ENCODE assay signal across 1 cellular context in the genomic region with DNA sequence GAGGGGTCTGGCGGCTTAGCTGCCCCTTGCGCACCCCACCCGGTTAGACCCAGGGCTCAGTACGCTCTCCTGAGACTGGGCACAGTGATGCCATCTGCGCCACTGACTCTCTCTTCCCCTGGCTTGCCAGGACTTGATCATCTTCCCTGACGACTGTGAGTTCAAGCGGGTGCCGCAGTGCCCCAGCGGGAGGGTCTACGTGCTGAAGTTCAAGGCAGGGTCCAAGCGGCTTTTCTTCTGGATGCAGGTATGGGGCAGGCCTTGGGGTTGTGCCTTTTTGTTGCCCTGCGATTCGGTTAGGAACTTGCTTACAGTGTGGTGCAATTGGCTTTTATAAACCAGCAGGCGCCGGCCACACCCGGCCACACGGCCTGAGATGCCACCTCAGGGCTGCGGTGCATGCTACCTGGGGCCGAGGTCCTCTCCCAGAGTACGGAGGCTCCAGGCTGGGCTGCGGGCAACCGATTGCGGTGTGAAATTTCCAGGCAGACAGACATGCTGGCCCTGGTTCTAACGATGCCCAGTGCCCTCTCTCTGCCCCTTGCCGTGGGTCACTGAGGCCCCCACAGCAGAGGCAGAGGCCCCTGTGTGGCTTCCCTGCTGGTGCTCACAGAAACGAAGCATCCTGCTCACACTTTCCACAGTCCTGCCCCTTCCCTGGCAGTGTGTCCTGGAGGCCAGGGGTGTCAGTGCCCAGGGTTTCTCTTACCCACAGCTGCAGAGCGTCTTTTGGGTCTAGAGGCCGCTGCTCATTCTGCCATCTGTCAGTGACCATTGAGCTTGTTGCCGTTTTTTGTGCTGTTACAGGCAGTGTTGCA.
A peak's percentile ranks its signal among the peaks of the same experiment; 100 is the strongest.
TF ChIP-seq lines count a peak whose summit lies in the region.

No MANE protein-coding gene starts in this region.

TF ChIP-seq in HepG2, 621 proteins besides CTCF, POLR2A, EP300 and RAD21 (continued from another document):
- TF ChIP-seq SIN3A (IDR thresholded peaks at IDR 0.05; ENCODE audit: borderline replicate concordance, low read depth, low read length): 0 out of 2 replicates have a peak, but pooled peaks have one; percentile 1
- no peak for TF ChIP-seq CC2D1A (CRISPR knock-in tag; IDR thresholded peaks at IDR 0.05)
- TF ChIP-seq TAF1 (CRISPR knock-in tag; IDR thresholded peaks at IDR 0.05): peak; percentile 18; the same call in 1 of the 2 replicates
- 0 out of 2 replicates have a peak, but pooled peaks have one; percentile 4 for TF ChIP-seq HOXA3 (CRISPR knock-in tag; IDR thresholded peaks at IDR 0.05)
- peak; percentile 47; the same call in 1 of the 2 replicates for TF ChIP-seq KLF13 (CRISPR knock-in tag; IDR thresholded peaks at IDR 0.05)
- peak; percentile 45; the same call in 1 of the 2 replicates for TF ChIP-seq ETV6 (CRISPR knock-in tag; conservative IDR thresholded peaks at IDR 0.05)
- TF ChIP-seq FOXK2 (IDR thresholded peaks at IDR 0.05): no peak
- TF ChIP-seq NFE2L1 (CRISPR knock-in tag; IDR thresholded peaks at IDR 0.05; ENCODE audit: borderline replicate concordance): peak; percentile 55; the same call in 1 of the 2 replicates
- 0 out of 2 replicates have a peak, but pooled peaks have one; percentile 49 for TF ChIP-seq MYNN (CRISPR knock-in tag; IDR thresholded peaks at IDR 0.05; ENCODE audit: low read depth)
- TF ChIP-seq HNF4A (CRISPR knock-in tag; IDR thresholded peaks at IDR 0.05): peak; percentile 38; the same call in 1 of the 2 replicates
- TF ChIP-seq, protein P1, sequence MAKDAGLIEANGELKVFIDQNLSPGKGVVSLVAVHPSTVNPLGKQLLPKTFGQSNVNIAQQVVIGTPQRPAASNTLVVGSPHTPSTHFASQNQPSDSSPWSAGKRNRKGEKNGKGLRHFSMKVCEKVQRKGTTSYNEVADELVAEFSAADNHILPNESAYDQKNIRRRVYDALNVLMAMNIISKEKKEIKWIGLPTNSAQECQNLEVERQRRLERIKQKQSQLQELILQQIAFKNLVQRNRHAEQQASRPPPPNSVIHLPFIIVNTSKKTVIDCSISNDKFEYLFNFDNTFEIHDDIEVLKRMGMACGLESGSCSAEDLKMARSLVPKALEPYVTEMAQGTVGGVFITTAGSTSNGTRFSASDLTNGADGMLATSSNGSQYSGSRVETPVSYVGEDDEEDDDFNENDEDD (CRISPR knock-in tag; IDR thresholded peaks at IDR 0.05; ENCODE audit: borderline replicate concordance): 0 out of 2 replicates have a peak, but pooled peaks have one; percentile 16
- TF ChIP-seq SRSF1 (optimal IDR thresholded peaks at IDR 0.05; ENCODE audit: low read depth, low read length): peak; percentile 45
- 0 out of 2 replicates have a peak, but pooled peaks have one; percentile 23 for TF ChIP-seq SP4 (CRISPR knock-in tag; IDR thresholded peaks at IDR 0.05)
- no peak for TF ChIP-seq NCOA1 (CRISPR knock-in tag; IDR thresholded peaks at IDR 0.05)
- TF ChIP-seq, protein P2, sequence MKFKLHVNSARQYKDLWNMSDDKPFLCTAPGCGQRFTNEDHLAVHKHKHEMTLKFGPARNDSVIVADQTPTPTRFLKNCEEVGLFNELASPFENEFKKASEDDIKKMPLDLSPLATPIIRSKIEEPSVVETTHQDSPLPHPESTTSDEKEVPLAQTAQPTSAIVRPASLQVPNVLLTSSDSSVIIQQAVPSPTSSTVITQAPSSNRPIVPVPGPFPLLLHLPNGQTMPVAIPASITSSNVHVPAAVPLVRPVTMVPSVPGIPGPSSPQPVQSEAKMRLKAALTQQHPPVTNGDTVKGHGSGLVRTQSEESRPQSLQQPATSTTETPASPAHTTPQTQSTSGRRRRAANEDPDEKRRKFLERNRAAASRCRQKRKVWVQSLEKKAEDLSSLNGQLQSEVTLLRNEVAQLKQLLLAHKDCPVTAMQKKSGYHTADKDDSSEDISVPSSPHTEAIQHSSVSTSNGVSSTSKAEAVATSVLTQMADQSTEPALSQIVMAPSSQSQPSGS (CRISPR knock-in tag; IDR thresholded peaks at IDR 0.05): peak; percentile 45; the same call in 1 of the 2 replicates
- TF ChIP-seq, protein P3, sequence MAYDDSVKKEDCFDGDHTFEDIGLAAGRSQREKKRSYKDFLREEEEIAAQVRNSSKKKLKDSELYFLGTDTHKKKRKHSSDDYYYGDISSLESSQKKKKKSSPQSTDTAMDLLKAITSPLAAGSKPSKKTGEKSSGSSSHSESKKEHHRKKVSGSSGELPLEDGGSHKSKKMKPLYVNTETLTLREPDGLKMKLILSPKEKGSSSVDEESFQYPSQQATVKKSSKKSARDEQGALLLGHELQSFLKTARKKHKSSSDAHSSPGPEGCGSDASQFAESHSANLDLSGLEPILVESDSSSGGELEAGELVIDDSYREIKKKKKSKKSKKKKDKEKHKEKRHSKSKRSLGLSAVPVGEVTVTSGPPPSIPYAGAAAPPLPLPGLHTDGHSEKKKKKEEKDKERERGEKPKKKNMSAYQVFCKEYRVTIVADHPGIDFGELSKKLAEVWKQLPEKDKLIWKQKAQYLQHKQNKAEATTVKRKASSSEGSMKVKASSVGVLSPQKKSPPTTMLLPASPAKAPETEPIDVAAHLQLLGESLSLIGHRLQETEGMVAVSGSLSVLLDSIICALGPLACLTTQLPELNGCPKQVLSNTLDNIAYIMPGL (CRISPR knock-in tag; IDR thresholded peaks at IDR 0.05; ENCODE audit: borderline replicate concordance in 1 of 2, low read depth in 1 of 2): 0 out of 4 replicates have a peak, but pooled peaks of 1 of the 2 experiments have one; percentile 54
- TF ChIP-seq AGO2 (optimal IDR thresholded peaks at IDR 0.05; ENCODE audit: low read depth, low read length): peak; percentile 94
- TF ChIP-seq, protein P4, sequence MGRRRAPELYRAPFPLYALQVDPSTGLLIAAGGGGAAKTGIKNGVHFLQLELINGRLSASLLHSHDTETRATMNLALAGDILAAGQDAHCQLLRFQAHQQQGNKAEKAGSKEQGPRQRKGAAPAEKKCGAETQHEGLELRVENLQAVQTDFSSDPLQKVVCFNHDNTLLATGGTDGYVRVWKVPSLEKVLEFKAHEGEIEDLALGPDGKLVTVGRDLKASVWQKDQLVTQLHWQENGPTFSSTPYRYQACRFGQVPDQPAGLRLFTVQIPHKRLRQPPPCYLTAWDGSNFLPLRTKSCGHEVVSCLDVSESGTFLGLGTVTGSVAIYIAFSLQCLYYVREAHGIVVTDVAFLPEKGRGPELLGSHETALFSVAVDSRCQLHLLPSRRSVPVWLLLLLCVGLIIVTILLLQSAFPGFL (CRISPR knock-in tag; IDR thresholded peaks at IDR 0.05): peak; percentile 88; the same call in 1 of the 2 replicates
- 0 out of 2 replicates have a peak, but pooled peaks have one; percentile 2 for TF ChIP-seq ZNF451 (CRISPR knock-in tag; IDR thresholded peaks at IDR 0.05)
- TF ChIP-seq, protein P5, sequence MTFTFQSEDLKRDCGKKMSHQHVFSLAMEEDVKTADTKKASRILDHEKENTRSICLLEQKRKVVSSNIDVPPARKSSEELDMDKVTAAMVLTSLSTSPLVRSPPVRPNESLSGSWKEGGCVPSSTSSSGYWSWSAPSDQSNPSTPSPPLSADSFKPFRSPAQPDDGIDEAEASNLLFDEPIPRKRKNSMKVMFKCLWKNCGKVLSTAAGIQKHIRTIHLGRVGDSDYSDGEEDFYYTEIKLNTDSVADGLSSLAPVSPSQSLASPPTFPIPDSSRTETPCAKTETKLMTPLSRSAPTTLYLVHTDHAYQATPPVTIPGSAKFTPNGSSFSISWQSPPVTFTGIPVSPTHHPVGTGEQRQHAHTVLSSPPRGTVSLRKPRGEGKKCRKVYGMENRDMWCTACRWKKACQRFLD (CRISPR knock-in tag; IDR thresholded peaks at IDR 0.05; ENCODE audit: borderline replicate concordance): no peak
- TF ChIP-seq NCOA2 (CRISPR knock-in tag; IDR thresholded peaks at IDR 0.05): peak; percentile 6; the same call in 1 of the 2 replicates
- no peak for TF ChIP-seq ZKSCAN1 (IDR thresholded peaks at IDR 0.05; ENCODE audit: low read length)
